Comparison of ENCODE assay signal across 1 cellular context in genomic region chr1:85202092-85202863, GRCh38.
TF ChIP-seq lines count a peak whose summit lies in the region.

No MANE protein-coding gene starts in this region.

TF ChIP-seq in K562, 482 proteins besides CTCF, POLR2A, EP300 and RAD21 (continued from another document):
- TF ChIP-seq ATF4 (CRISPR knock-in tag; IDR thresholded peaks at IDR 0.05): peak; percentile 78
- no peak for TF ChIP-seq LCOR (CRISPR knock-in tag; IDR thresholded peaks at IDR 0.05)
- TF ChIP-seq HMBOX1 (IDR thresholded peaks at IDR 0.05): no peak
- peak in 1 of 2 experiments; percentile 17 for TF ChIP-seq E2F6 (IDR thresholded peaks at IDR 0.05; ENCODE audit: borderline replicate concordance in 1 of 2, extremely low read depth in 1 of 2, insufficient read depth in 1 of 2, insufficient read length in 1 of 2, low read depth in 1 of 2, low read length in 1 of 2, poor library complexity in 1 of 2, severe bottlenecking in 1 of 2)
